12 cellular contexts compared by ENCODE assay signal in genomic region chr3:130098639-130099385, GRCh38. TPM values are rescaled to one million over a fixed set of nuclear protein-coding genes. Genes with fewer than 3 reads are reported as not detected.
"Had no signal": no experiment of that assay in that cellular context is flagged by ENCODE, and none has a peak within 500 bp of the region (broad histone marks: within the 10 kb centered on the region; RNA-seq: fewer than 3 reads in every experiment).

No MANE protein-coding gene starts in this region.

RNA-seq across cellular contexts. Expression of gene ALG1L2, which starts 17.2 kb away (rescaled TPM):
- total RNA-seq: activated T-cell treated with anti-CD3 and anti-CD28 coated beads, Interleukin-2, amount 50 U/mL, for 72 hours; body of pancreas; cardiac muscle cell; epithelial cell of proximal tubule; frontal cortex; mononuclear cell; pulmonary artery endothelial cell; right atrium auricular region; suprapubic skin had no signal
- polyA plus RNA-seq: adipose tissue, neural cell, spleen had no signal
